ENCODE assay signal across 31 cellular contexts in genomic region chr2:168237741-168238140, GRCh38. TPM values are rescaled to one million over a fixed set of nuclear protein-coding genes. Genes with fewer than 3 reads are reported as not detected.
DNase-seq lines count a peak whose midpoint lies in the region; ATAC-seq, FAIRE-seq and TF ChIP-seq lines count a peak whose summit lies in the region.
"Had no signal": no experiment of that assay in that cellular context is flagged by ENCODE, and none has a peak within 500 bp of the region (broad histone marks: within the 10 kb centered on the region; RNA-seq: fewer than 3 reads in every experiment).

No MANE protein-coding gene starts in this region.

- H3K27ac ChIP-seq in endothelial cell of umbilical vein (ENCODE audit: insufficient read depth, low read depth, low read length) (peak overlapping the region; percentile 18), heart right ventricle (no peak overlapping the region)
- H3K27ac ChIP-seq: C4-2B, right atrium auricular region, testis had no signal

- H3K36me3 ChIP-seq in endothelial cell of umbilical vein (ENCODE audit: control insufficient read depth in 2 of 2, extremely low read depth in 1 of 2, insufficient read depth in 2 of 2, low read length in 2 of 2) (no peaks in the 10 kb centered on the region), heart right ventricle (no peaks in the 10 kb centered on the region)
- H3K36me3 ChIP-seq: right atrium auricular region had no signal

- 84 to 87% methylated on average over 1 of the region's 1 CpG for WGBS in heart right ventricle, 2 donors

- no peak for TF ChIP-seq CTCF in endothelial cell of umbilical vein (IDR thresholded peaks at IDR 0.05; ENCODE audit: extremely low read depth in 1 of 2, insufficient read depth in 1 of 2, low read depth in 1 of 2, low read length in 2 of 2)
- no peak for TF ChIP-seq CTCF in heart right ventricle (IDR thresholded peaks at IDR 0.05)

- dilution Hi-C loops in endothelial cell of umbilical vein (cut with MboI; ENCODE audit: extremely low pct_ligation_motif_present, low sequenced_read_pairs), result no loop called here

- H3K27me3 ChIP-seq in endothelial cell of umbilical vein (ENCODE audit: control insufficient read depth in 2 of 2, insufficient read depth in 2 of 2, low read length in 2 of 2) (no peaks in the 10 kb centered on the region), heart right ventricle (no peaks in the 10 kb centered on the region)
- H3K27me3 ChIP-seq: right atrium auricular region, testis had no signal

- H3K9me3 ChIP-seq in endothelial cell of umbilical vein (replicated peaks; ENCODE audit: control insufficient read depth, insufficient read depth, low read length) (no peaks in the 10 kb centered on the region), heart right ventricle (no peaks in the 10 kb centered on the region)
- H3K9me3 ChIP-seq: right atrium auricular region, testis had no signal

- peak overlapping the region; percentile 24 for H3K4me2 ChIP-seq in endothelial cell of umbilical vein (ENCODE audit: insufficient read depth, low read length)

- POLR2A ChIA-PET in endothelial cell of umbilical vein (lab: Charles Lee), result no interaction called here

- intact Hi-C loops in endothelial cell of umbilical vein (cut with micrococcal nuclease), result no loop called here
- intact Hi-C loops in heart right ventricle (cut with DNase I), result no loop called here

- peaks cover 17% of the 10 kb centered on the region for H3K79me2 ChIP-seq in endothelial cell of umbilical vein (ENCODE audit: control insufficient read depth, insufficient read depth, low read length)

- no peak for TF ChIP-seq POLR2A in endothelial cell of umbilical vein (IDR thresholded peaks at IDR 0.05; ENCODE audit: low read depth, low read length)

- no peaks in the 10 kb centered on the region for H3K9me1 ChIP-seq in endothelial cell of umbilical vein (replicated peaks; ENCODE audit: control insufficient read depth, extremely low read depth, insufficient read depth, low read length)

- H4K20me1 ChIP-seq in endothelial cell of umbilical vein (replicated peaks; ENCODE audit: control insufficient read depth, extremely low read depth, insufficient read depth, low read length), result no peaks in the 10 kb centered on the region

- no peak for ATAC-seq in heart right ventricle
- ATAC-seq: activated naive CD8-positive, alpha-beta T cell treated with anti-CD3 and anti-CD28 coated beads, Interleukin-2, amount 50 U/mL, for 24 hours; left ventricle myocardium superior; stimulated activated naive CD8-positive, alpha-beta T cell treated with anti-CD3 and anti-CD28 coated beads, Interleukin-15, Interleukin-2, amounts not matched to agents 100 U/mL and 50 U/mL, for 24 hours had no signal

- FAIRE-seq in endothelial cell of umbilical vein (lab: Jason Lieb, UNC), result peak; percentile 55
- FAIRE-seq: endometrium, keratinocyte, small intestine had no signal

- no peak overlapping the region for H2AFZ ChIP-seq in endothelial cell of umbilical vein (ENCODE audit: low read depth, low read length)

- DNase-seq in GM03348 (ENCODE audit: low spot score) (peak; percentile 20), M059J (ENCODE audit: low read depth) (peak; percentile 21), endothelial cell of umbilical vein (ENCODE audit: low read depth, low spot score) (peak; percentile 47), iris pigment epithelial cell (ENCODE audit: low read depth) (peak; percentile 58), NCI-H526 treated with DMSO at 0.1 percent for 48 hours (lab: John Stamatoyannopoulos, UW) (no peak), superior temporal gyrus (ENCODE audit: extremely low spot score) (no peak), NCI-H2196 (lab: John Stamatoyannopoulos, UW; ENCODE audit: unreplicated experiment) (no peak), heart right ventricle (no peak)
- DNase-seq: activated gamma-delta T cell; activated naive CD8-positive, alpha-beta T cell treated with anti-CD3 and anti-CD28 coated beads, Interleukin-2, amount 50 U/mL, for 24 hours; activated T-cell treated with anti-CD3 and anti-CD28 coated beads for 4 hours; COR-L47; GF-D8; H7; KG1; left ventricle myocardium superior; MM.1S; NCI-H1105 treated with DMSO at 0.1 percent for 48 hours; NCI-H1930; NCI-H2171 treated with DMSO at 0.1 percent for 48 hours; NCI-H524; OCI-M1; Right ventricle myocardium superior; small intestine; stimulated activated naive CD8-positive, alpha-beta T cell treated with anti-CD3 and anti-CD28 coated beads, Interleukin-15, Interleukin-2, amounts not matched to agents 100 U/mL and 50 U/mL, for 24 hours; T-helper 2 cell; testis had no signal

- peaks cover 9% of the 10 kb centered on the region for H3K4me1 ChIP-seq in endothelial cell of umbilical vein (ENCODE audit: control insufficient read depth, extremely low read depth, insufficient read depth, low read length)
- H3K4me1 ChIP-seq in heart right ventricle, result peaks cover 3 to 48% (median 17%) of the 10 kb centered on the region in 9 donors
- H3K4me1 ChIP-seq: testis had no signal

- BruUV-seq in endothelial cell of umbilical vein (replicated peaks; lab: Mats Ljungman, UMichigan), result no TSS peak

- H3K4me3 ChIP-seq in endothelial cell of umbilical vein (replicated peaks in 1 of 3; ENCODE audit: insufficient read depth in 1 of 3, low read depth in 1 of 3, low read length in 3 of 3) (no peak overlapping the region), heart right ventricle (no peak overlapping the region)
- H3K4me3 ChIP-seq: right atrium auricular region, testis had no signal

- no peak overlapping the region for H3K9ac ChIP-seq in endothelial cell of umbilical vein (replicated peaks; ENCODE audit: extremely low read depth, insufficient read depth, low read length)

- CTCF ChIA-PET in endothelial cell of umbilical vein (lab: Charles Lee), result no interaction called here

TF ChIP-seq in endothelial cell of umbilical vein, 7 proteins besides CTCF, POLR2A, EP300 and RAD21:
- TF ChIP-seq EZH2 (IDR thresholded peaks at IDR 0.05; ENCODE audit: borderline replicate concordance, low read depth, low read length, severe bottlenecking) (no peak), MYC (IDR thresholded peaks at IDR 0.05; ENCODE audit: low read depth, low read length) (no peak), GATA2 (IDR thresholded peaks at IDR 0.05; ENCODE audit: insufficient read depth, insufficient read length, low read depth, low read length) (no peak), JUN (IDR thresholded peaks at IDR 0.05; ENCODE audit: borderline replicate concordance, insufficient read depth, insufficient read length, low read depth) (no peak), POLR2AphosphoS5 (IDR thresholded peaks at IDR 0.05; ENCODE audit: insufficient read depth, low read depth, low read length) (peak; percentile 13), FOS (IDR thresholded peaks at IDR 0.05; ENCODE audit: borderline replicate concordance, insufficient read depth, low read length) (peak; percentile 60), MAX (IDR thresholded peaks at IDR 0.05; ENCODE audit: insufficient read depth, insufficient read length) (no peak)

RNA-seq across cellular contexts. Expression of gene STK39, which starts 9.7 kb away (rescaled TPM):
- 8.6 and 14.4 TPM in 2 replicates for total RNA-seq in M059J (2014; rRNA removed; shearing (Covaris generic))
- total RNA-seq in endothelial cell of umbilical vein, result 13.1 and 16.2 TPM in 2 replicates
- 4.1 and 4.6 TPM in 2 replicates for polyA plus RNA-seq in endothelial cell of umbilical vein
- 5.4 and 5.7 TPM in 2 replicates for polyA plus RNA-seq in endothelial cell of umbilical vein (2011; cell fraction: cytosol; rRNA removed)
- 4.1 and 8.3 TPM in 2 replicates for polyA plus RNA-seq in endothelial cell of umbilical vein (2011; cell fraction: nucleus; rRNA removed)
- 12.3 and 16.2 TPM in 2 replicates for polyA plus RNA-seq in endothelial cell of umbilical vein (2012)
- polyA minus RNA-seq in endothelial cell of umbilical vein, result 4.2 and 5.2 TPM in 2 replicates
- polyA minus RNA-seq in endothelial cell of umbilical vein (2011; cell fraction: cytosol; rRNA and poly(A)+ RNA removed), result 2.8 TPM
- 7.3 and 11.8 TPM in 2 replicates for polyA minus RNA-seq in endothelial cell of umbilical vein (2011; cell fraction: nucleus; rRNA and poly(A)+ RNA removed)
- total RNA-seq in heart right ventricle, result 10 to 100 TPM; 15.2 to 35.5 (median 19.3) TPM
- polyA plus RNA-seq in heart right ventricle, result 10 to 100 TPM; 19.1 to 27.7 TPM

Comparison
In these comparisons a context has a peak if more than half of its experiments do, and no peak if none do; other contexts are left out.
1. DNase-seq: peak in GM03348 (single experiment), M059J (single experiment), endothelial cell of umbilical vein (single experiment) and iris pigment epithelial cell (single experiment); none in NCI-H526 treated with DMSO at 0.1 percent for 48 hours (single experiment), superior temporal gyrus (single experiment), NCI-H2196 (single experiment) and heart right ventricle (0 of 2).